ENCODE assay signal across 8 cellular contexts in the genomic region with DNA sequence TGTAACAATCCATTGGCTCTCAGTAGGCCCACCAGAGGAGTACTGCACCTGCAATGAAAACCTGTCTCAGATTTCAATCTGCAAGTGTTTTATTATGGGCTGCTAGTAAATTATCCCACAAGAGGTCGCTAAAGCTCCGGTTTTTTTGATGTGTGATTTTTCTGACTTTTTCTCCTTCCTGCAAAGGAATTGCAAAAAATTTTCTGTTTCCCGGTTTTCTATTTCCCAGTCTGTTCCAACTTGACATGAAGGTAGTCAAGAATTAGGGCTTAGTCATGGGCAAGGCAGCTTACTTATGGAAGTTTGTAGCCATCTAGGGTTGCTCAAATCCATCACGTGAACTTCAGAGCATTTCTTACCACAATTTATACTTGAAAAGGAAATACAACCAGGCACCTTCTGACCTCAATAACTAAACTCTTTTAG. TPM values are rescaled to one million over a fixed set of nuclear protein-coding genes. Genes with fewer than 3 reads are reported as not detected.
DNase-seq lines count a peak whose midpoint lies in the region; ATAC-seq, FAIRE-seq and TF ChIP-seq lines count a peak whose summit lies in the region.

No MANE protein-coding gene starts in this region.

- H3K27ac ChIP-seq in keratinocyte (ENCODE audit: control insufficient read depth, insufficient read depth, low read length) (no peak overlapping the region), thoracic aorta (no peak overlapping the region)

- ATAC-seq in thoracic aorta (ENCODE audit: insufficient number of reproducible peaks, low FRiP score, low read depth) (no peak), GM18505 (IDR thresholded peaks at IDR 0.05; ENCODE audit: unreplicated experiment) (no peak), GM18502 (IDR thresholded peaks at IDR 0.05; ENCODE audit: poor library complexity, unreplicated experiment) (no peak)

- peak; percentile 49 for DNase-seq in D341Med (ENCODE audit: low spot score)
- peak; percentile 10 for DNase-seq in GOT3 (lab: John Stamatoyannopoulos, UW)
- peak; percentile 49 for DNase-seq in NCI-H460 (ENCODE audit: extremely low read depth, low read depth)
- DNase-seq in astrocyte of the hippocampus (ENCODE audit: low read depth, low spot score): peak; percentile 86
- peak; percentile 25 for DNase-seq in keratinocyte (ENCODE audit: low read depth, low spot score)
- DNase-seq in thoracic aorta (ENCODE audit: low spot score): no peak

- dilution Hi-C loops in keratinocyte (cut with MboI; ENCODE audit: extremely low pct_ligation_motif_present, low sequenced_read_pairs): no loop called here

- no peak overlapping the region for H2AFZ ChIP-seq in keratinocyte (ENCODE audit: control insufficient read depth, low read length)

- H3K79me2 ChIP-seq in keratinocyte (ENCODE audit: control insufficient read depth, insufficient read depth, low read length): no peaks in the 10 kb centered on the region

- no peak overlapping the region for H3K4me2 ChIP-seq in keratinocyte (ENCODE audit: control insufficient read depth, extremely low read depth, insufficient read depth, low read depth, low read length)

- no peaks in the 10 kb centered on the region for H3K9me1 ChIP-seq in keratinocyte (ENCODE audit: control insufficient read depth, extremely low read depth, insufficient read depth, low read length)

- no peaks in the 10 kb centered on the region for H3K36me3 ChIP-seq in keratinocyte (ENCODE audit: control insufficient read depth in 2 of 2, extremely low read depth in 1 of 2, insufficient read depth in 2 of 2, low read length in 2 of 2)
- no peaks in the 10 kb centered on the region for H3K36me3 ChIP-seq in thoracic aorta

- H3K27me3 ChIP-seq in keratinocyte (ENCODE audit: control insufficient read depth, extremely low read depth, insufficient read depth, low read length) (no peaks in the 10 kb centered on the region), thoracic aorta (replicated peaks; ENCODE audit: insufficient read depth) (no peaks in the 10 kb centered on the region)

- no peak overlapping the region for H3K9ac ChIP-seq in keratinocyte (ENCODE audit: control insufficient read depth, extremely low read depth, insufficient read depth, low read length)

- peak in 2 of 3 experiments; percentile 52 to 53 for TF ChIP-seq CTCF in keratinocyte (optimal IDR thresholded peaks at IDR 0.05 in 1 of 3, IDR thresholded peaks at IDR 0.05 in 1 of 3, conservative IDR thresholded peaks at IDR 0.05 in 1 of 3; ENCODE audit: extremely low read depth in 1 of 3, insufficient read depth in 2 of 3, low read length in 3 of 3)
- TF ChIP-seq CTCF in thoracic aorta (IDR thresholded peaks at IDR 0.05): peak; percentile 36

- no peaks in the 10 kb centered on the region for H4K20me1 ChIP-seq in keratinocyte (ENCODE audit: control insufficient read depth, extremely low read depth, insufficient read depth, low read length)

- H3K4me3 ChIP-seq in keratinocyte (ENCODE audit: control insufficient read depth in 2 of 3, extremely low read depth in 1 of 3, insufficient read depth in 2 of 3, low read depth in 1 of 3, low read length in 3 of 3) (no peak overlapping the region), thoracic aorta (no peak overlapping the region)

- H3K4me1 ChIP-seq in keratinocyte (ENCODE audit: control insufficient read depth, extremely low read depth, insufficient read depth, low read length) (peaks cover 11% of the 10 kb centered on the region), thoracic aorta (ENCODE audit: control insufficient read depth in 1 of 2, low read depth in 2 of 2) (no peaks in the 10 kb centered on the region)

- no peak for FAIRE-seq in keratinocyte (lab: Jason Lieb, UNC)

- no peak for TF ChIP-seq POLR2A in GM18505 (IDR thresholded peaks at IDR 0.05; ENCODE audit: borderline replicate concordance, extremely low read depth, insufficient read depth, insufficient read length)

- H3K9me3 ChIP-seq in keratinocyte (ENCODE audit: control insufficient read depth, low read depth, low read length) (no peaks in the 10 kb centered on the region), thoracic aorta (no peaks in the 10 kb centered on the region)

RNA-seq across cellular contexts. Expression of gene AHI1, which starts 38.5 kb away (rescaled TPM):
- 18.2 and 21.7 TPM in 2 replicates for total RNA-seq in NCI-H460 (2014; rRNA removed; shearing (Covaris generic))
- polyA plus RNA-seq in NCI-H460 (2014; cell fraction: nucleus; rRNA removed): 9.3 and 18.7 TPM in 2 replicates
- polyA plus RNA-seq in keratinocyte: 4.1 to 7.0 TPM (median 5.1 TPM) in 3 replicates
- polyA plus RNA-seq in keratinocyte (2011; ENCODE audit: low read depth): 33.9 TPM
- 2.7 and 4.5 TPM in 2 replicates for polyA plus RNA-seq in keratinocyte (2011; cell fraction: cytosol; rRNA removed)
- 6.9 and 11.6 TPM in 2 replicates for polyA plus RNA-seq in keratinocyte (2011; cell fraction: nucleus; rRNA removed)
- polyA plus RNA-seq in keratinocyte (2012; ENCODE audit: low replicate concordance): 3.1 and 8.9 TPM in 2 replicates
- 1.1 to 14.9 TPM (median 5.9 TPM) in 3 replicates for polyA minus RNA-seq in keratinocyte
- 5.2 TPM for polyA minus RNA-seq in keratinocyte (2011; cell fraction: cytosol; rRNA and poly(A)+ RNA removed)
- polyA minus RNA-seq in keratinocyte (2011; cell fraction: nucleus; rRNA and poly(A)+ RNA removed): 13.2 and 22.0 TPM in 2 replicates
- 10 to 100 TPM; 21.7 to 65.5 TPM for total RNA-seq in thoracic aorta
